Comparison of ENCODE assay signal across 19 cellular contexts in genomic region chr2:28135324-28135723, GRCh38.
DNase-seq lines count a peak whose midpoint lies in the region; TF ChIP-seq lines count a peak whose summit lies in the region.
"Had no signal": no experiment of that assay in that cellular context is flagged by ENCODE, and none has a peak within 500 bp of the region (broad histone marks: within the 10 kb centered on the region; RNA-seq: fewer than 3 reads in every experiment).

No MANE protein-coding gene starts in this region.

- TF ChIP-seq CTCF in nephron (IDR thresholded peaks at IDR 0.05; ENCODE audit: unreplicated experiment in 3 of 3) (no peak), tibial nerve (IDR thresholded peaks at IDR 0.05) (no peak)

- H3K4me3 ChIP-seq in tibial nerve: no peak overlapping the region
- H3K4me3 ChIP-seq: A549, GM12878, GM23338, lower lobe of right lung, right atrium auricular region had no signal

- no peaks in the 10 kb centered on the region for H3K27me3 Mint-ChIP-seq in activated CD4-positive, alpha-beta T cell treated with anti-CD3 and anti-CD28 coated beads, Interleukin-2, amount 10 ng/mL, durations not matched to agents 7 days and 5 days
- H3K27me3 Mint-ChIP-seq in activated T-helper 2 cell treated with anti-CD3 and anti-CD28 coated beads, Interferon-gamma antibody, Interleukin-2, Interleukin-4, amounts not matched to agents 10 μg/mL and 5 μg/mL and 100 μg/mL, durations not matched to agents 14 hours and 24 hours and 36 hours (ENCODE audit: low read depth): no peaks in the 10 kb centered on the region
- no peaks in the 10 kb centered on the region for H3K27me3 Mint-ChIP-seq in nephron (ENCODE audit: low read depth)

- TF ChIP-seq POLR2A in tibial nerve (IDR thresholded peaks at IDR 0.05): no peak

- H3K36me3 Mint-ChIP-seq in activated CD4-positive, alpha-beta T cell treated with anti-CD3 and anti-CD28 coated beads, Interleukin-2, amount 10 ng/mL, durations not matched to agents 7 days and 5 days (ENCODE audit: low read depth): peaks cover 19% of the 10 kb centered on the region
- H3K36me3 Mint-ChIP-seq in activated T-helper 2 cell treated with anti-CD3 and anti-CD28 coated beads, Interferon-gamma antibody, Interleukin-2, Interleukin-4, amounts not matched to agents 10 μg/mL and 5 μg/mL and 100 μg/mL, durations not matched to agents 14 hours and 24 hours and 36 hours (ENCODE audit: low read depth): peaks cover 3% of the 10 kb centered on the region
- peaks cover 9% of the 10 kb centered on the region for H3K36me3 Mint-ChIP-seq in nephron (ENCODE audit: low read depth)

- H3K27ac Mint-ChIP-seq in activated CD4-positive, alpha-beta T cell treated with anti-CD3 and anti-CD28 coated beads, Interleukin-2, amount 10 ng/mL, durations not matched to agents 7 days and 5 days: peak overlapping the region; percentile 76
- peak overlapping the region; percentile 34 for H3K27ac Mint-ChIP-seq in activated T-helper 2 cell treated with anti-CD3 and anti-CD28 coated beads, Interferon-gamma antibody, Interleukin-2, Interleukin-4, amounts not matched to agents 10 μg/mL and 5 μg/mL and 100 μg/mL, durations not matched to agents 14 hours and 24 hours and 36 hours
- H3K27ac Mint-ChIP-seq in nephron: peak overlapping the region in 2 of 3 experiments; percentile 16 to 88
- H3K27ac Mint-ChIP-seq: GM23338 had no signal

- H3K4me1 ChIP-seq in tibial nerve: peaks cover 0 to 44% (median 15%) of the 10 kb centered on the region in 4 donors

- no peaks in the 10 kb centered on the region for H3K9me3 Mint-ChIP-seq in activated CD4-positive, alpha-beta T cell treated with anti-CD3 and anti-CD28 coated beads, Interleukin-2, amount 10 ng/mL, durations not matched to agents 7 days and 5 days
- H3K9me3 Mint-ChIP-seq in activated T-helper 2 cell treated with anti-CD3 and anti-CD28 coated beads, Interferon-gamma antibody, Interleukin-2, Interleukin-4, amounts not matched to agents 10 μg/mL and 5 μg/mL and 100 μg/mL, durations not matched to agents 14 hours and 24 hours and 36 hours: no peaks in the 10 kb centered on the region
- no peaks in the 10 kb centered on the region for H3K9me3 Mint-ChIP-seq in nephron
- H3K9me3 Mint-ChIP-seq: GM23338 had no signal

- H3K36me3 ChIP-seq in tibial nerve: no peaks in the 10 kb centered on the region
- H3K36me3 ChIP-seq: lower lobe of right lung, right atrium auricular region had no signal

- peaks cover 30% of the 10 kb centered on the region for H3K4me1 Mint-ChIP-seq in activated CD4-positive, alpha-beta T cell treated with anti-CD3 and anti-CD28 coated beads, Interleukin-2, amount 10 ng/mL, durations not matched to agents 7 days and 5 days
- H3K4me1 Mint-ChIP-seq in activated T-helper 2 cell treated with anti-CD3 and anti-CD28 coated beads, Interferon-gamma antibody, Interleukin-2, Interleukin-4, amounts not matched to agents 10 μg/mL and 5 μg/mL and 100 μg/mL, durations not matched to agents 14 hours and 24 hours and 36 hours (ENCODE audit: low read depth): peaks cover 29% of the 10 kb centered on the region
- peaks cover 56% of the 10 kb centered on the region for H3K4me1 Mint-ChIP-seq in nephron
- H3K4me1 Mint-ChIP-seq: GM23338 had no signal

- intact Hi-C loops in activated T-helper 2 cell treated with anti-CD3 and anti-CD28 coated beads, Interferon-gamma antibody, Interleukin-2, Interleukin-4, amounts not matched to agents 10 μg/mL and 5 μg/mL and 100 μg/mL, durations not matched to agents 14 hours and 24 hours and 36 hours (cut with micrococcal nuclease): no loop called here

- H3K4me3 Mint-ChIP-seq in activated CD4-positive, alpha-beta T cell treated with anti-CD3 and anti-CD28 coated beads, Interleukin-2, amount 10 ng/mL, durations not matched to agents 7 days and 5 days: no peak overlapping the region
- peak overlapping the region; percentile 1 for H3K4me3 Mint-ChIP-seq in activated T-helper 2 cell treated with anti-CD3 and anti-CD28 coated beads, Interferon-gamma antibody, Interleukin-2, Interleukin-4, amounts not matched to agents 10 μg/mL and 5 μg/mL and 100 μg/mL, durations not matched to agents 14 hours and 24 hours and 36 hours (ENCODE audit: low read depth)
- no peak overlapping the region for H3K4me3 Mint-ChIP-seq in nephron
- H3K4me3 Mint-ChIP-seq: GM23338 had no signal

- peak overlapping the region in 1 of 4 donors; percentile 48 for H3K27ac ChIP-seq in tibial nerve
- H3K27ac ChIP-seq: right atrium auricular region had no signal

- TF ChIP-seq EP300 in tibial nerve (IDR thresholded peaks at IDR 0.05): no peak

- POLR2A ChIA-PET in activated CD4-positive, alpha-beta T cell treated with anti-CD3 and anti-CD28 coated beads, Interleukin-2, amount 10 ng/mL, durations not matched to agents 7 days and 5 days (lab: Charles Lee): no interaction called here

- H3K27me3 ChIP-seq in tibial nerve: no peaks in the 10 kb centered on the region
- H3K27me3 ChIP-seq: right atrium auricular region had no signal

- no peak for DNase-seq in activated CD4-positive, alpha-beta T cell treated with anti-CD3 and anti-CD28 coated beads, Interleukin-2, amount 10 ng/mL, durations not matched to agents 7 days and 5 days
- DNase-seq in activated CD4-positive, alpha-beta T cell treated with anti-CD3 and anti-CD28 coated beads for 1 hour: no peak
- DNase-seq in CMK (ENCODE audit: low read depth): peak; percentile 76
- DNase-seq in activated T-helper 2 cell treated with anti-CD3 and anti-CD28 coated beads, Interferon-gamma antibody, Interleukin-2, Interleukin-4, amounts not matched to agents 10 μg/mL and 5 μg/mL and 100 μg/mL, durations not matched to agents 14 hours and 24 hours and 36 hours (ENCODE audit: low spot score): no peak
- DNase-seq in iPS-NIHi7 (ENCODE audit: extremely low spot score): no peak
- no peak for DNase-seq in tibial nerve (ENCODE audit: low spot score in 2 of 2)
- DNase-seq in DMS79 (lab: John Stamatoyannopoulos, UW): no peak
- DNase-seq: activated CD8-positive, alpha-beta memory T cell treated with anti-CD3 and anti-CD28 coated beads for 24 hours; C1 segment of cervical spinal cord; dermis blood vessel endothelial cell; lower lobe of right lung; NCI-H1694; NCI-H774; SHP77 treated with DMSO at 0.1 percent for 48 hours had no signal

- CTCF ChIA-PET in activated CD4-positive, alpha-beta T cell treated with anti-CD3 and anti-CD28 coated beads, Interleukin-2, amount 10 ng/mL, durations not matched to agents 7 days and 5 days (lab: Charles Lee): interaction anchor here (1.8 kb wide), 2 partner anchors 11 to 22 kb away, joined by 4 read pairs; no protein-coding TSS in a partner anchor

- no peaks in the 10 kb centered on the region for H3K9me3 ChIP-seq in tibial nerve
- H3K9me3 ChIP-seq: A549, lower lobe of right lung, right atrium auricular region had no signal
